1 cellular context compared by ENCODE assay signal in the genomic region with DNA sequence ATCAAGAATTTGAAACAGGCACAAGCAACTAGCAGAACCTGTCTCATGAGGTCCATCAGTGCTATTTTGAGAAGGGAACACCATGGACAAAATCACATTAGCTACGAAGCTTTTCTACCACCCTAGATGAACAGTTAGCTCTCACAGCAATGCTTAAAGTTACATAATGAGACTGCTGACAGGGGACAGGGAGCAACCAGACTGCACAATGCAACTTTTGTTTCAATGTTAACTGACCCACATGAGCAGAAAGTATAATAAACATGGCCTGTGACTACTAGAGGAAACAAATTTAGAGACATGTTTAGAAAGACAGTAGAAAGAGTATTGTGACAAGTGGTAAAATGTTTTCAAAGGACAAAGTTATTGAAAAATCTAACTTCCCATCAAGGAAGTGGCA.
A peak's percentile ranks its signal among the peaks of the same experiment; 100 is the strongest.
TF ChIP-seq lines count a peak whose summit lies in the region.

No MANE protein-coding gene starts in this region.

TF ChIP-seq in HepG2, 621 proteins besides CTCF, POLR2A, EP300 and RAD21 (continued from another document and continues in another):
- TF ChIP-seq, protein P1, sequence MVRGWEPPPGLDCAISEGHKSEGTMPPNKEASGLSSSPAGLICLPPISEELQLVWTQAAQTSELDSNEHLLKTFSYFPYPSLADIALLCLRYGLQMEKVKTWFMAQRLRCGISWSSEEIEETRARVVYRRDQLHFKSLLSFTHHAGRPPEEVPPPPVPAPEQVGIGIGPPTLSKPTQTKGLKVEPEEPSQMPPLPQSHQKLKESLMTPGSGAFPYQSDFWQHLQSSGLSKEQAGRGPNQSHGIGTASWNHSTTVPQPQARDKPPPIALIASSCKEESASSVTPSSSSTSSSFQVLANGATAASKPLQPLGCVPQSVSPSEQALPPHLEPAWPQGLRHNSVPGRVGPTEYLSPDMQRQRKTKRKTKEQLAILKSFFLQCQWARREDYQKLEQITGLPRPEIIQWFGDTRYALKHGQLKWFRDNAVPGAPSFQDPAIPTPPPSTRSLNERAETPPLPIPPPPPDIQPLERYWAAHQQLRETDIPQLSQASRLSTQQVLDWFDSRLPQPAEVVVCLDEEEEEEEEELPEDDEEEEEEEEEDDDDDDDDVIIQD (CRISPR knock-in tag; IDR thresholded peaks at IDR 0.05; ENCODE audit: low read depth): peak; percentile 67; the same call in 1 of the 2 replicates
- TF ChIP-seq ERF (CRISPR knock-in tag; IDR thresholded peaks at IDR 0.05) (peak; percentile 55; the same call in 1 of the 2 replicates), MEIS1 (CRISPR knock-in tag; IDR thresholded peaks at IDR 0.05; ENCODE audit: borderline replicate concordance) (0 out of 2 replicates have a peak, but pooled peaks have one; percentile 26), FOXO1 (CRISPR knock-in tag; IDR thresholded peaks at IDR 0.05) (peak; percentile 68; the same call in 1 of the 2 replicates), FOXK1 (CRISPR knock-in tag; IDR thresholded peaks at IDR 0.05; ENCODE audit: borderline replicate concordance, low read depth) (peak; percentile 49; the same call in 1 of the 2 replicates), ZNF589 (CRISPR knock-in tag; conservative IDR thresholded peaks at IDR 0.05) (no peak), REXO4 (CRISPR knock-in tag; IDR thresholded peaks at IDR 0.05; ENCODE audit: borderline replicate concordance) (no peak), MIER3 (CRISPR knock-in tag; IDR thresholded peaks at IDR 0.05; ENCODE audit: borderline replicate concordance) (0 out of 2 replicates have a peak, but pooled peaks have one; percentile 70), EHMT2 (IDR thresholded peaks at IDR 0.05; ENCODE audit: borderline replicate concordance, low read depth, low read length) (peak; percentile 52; the same call in 1 of the 2 replicates), HNF4G (IDR thresholded peaks at IDR 0.05; ENCODE audit: borderline replicate concordance, low read depth, low read length) (peak; percentile 9; the same call in 1 of the 2 replicates), HNF4G (CRISPR knock-in tag; IDR thresholded peaks at IDR 0.05; ENCODE audit: borderline replicate concordance, low read depth) (no peak), MAX (IDR thresholded peaks at IDR 0.05) (peak; percentile 36; the same call in 1 of the 2 replicates), ZNF878 (CRISPR knock-in tag; IDR thresholded peaks at IDR 0.05) (peak; percentile 54; the same call in 1 of the 2 replicates), ELF3 (CRISPR knock-in tag; IDR thresholded peaks at IDR 0.05) (peak; percentile 74), FOXA1 (IDR thresholded peaks at IDR 0.05) (no peak), FOXA1 (CRISPR knock-in tag; IDR thresholded peaks at IDR 0.05) (peak; percentile 20; the same call in 1 of the 2 replicates), RARA (CRISPR knock-in tag; IDR thresholded peaks at IDR 0.05) (peak; percentile 51; the same call in 1 of the 2 replicates), ZNF609 (CRISPR knock-in tag; IDR thresholded peaks at IDR 0.05; ENCODE audit: borderline replicate concordance) (0 out of 2 replicates have a peak, but pooled peaks have one; percentile 20), KDM5A (IDR thresholded peaks at IDR 0.05; ENCODE audit: borderline replicate concordance, low read length) (no peak), SIX1 (CRISPR knock-in tag; IDR thresholded peaks at IDR 0.05; ENCODE audit: borderline replicate concordance) (peak; percentile 40; the same call in 1 of the 2 replicates), TARDBP (CRISPR knock-in tag; IDR thresholded peaks at IDR 0.05) (peak; percentile 48; the same call in 1 of the 2 replicates), CBX2 (IDR thresholded peaks at IDR 0.05; ENCODE audit: low read depth, low read length) (no peak), CBX2 (CRISPR knock-in tag; IDR thresholded peaks at IDR 0.05; ENCODE audit: low read depth) (no peak), FOXJ3 (CRISPR knock-in tag; IDR thresholded peaks at IDR 0.05; ENCODE audit: borderline replicate concordance) (peak; percentile 41; the same call in 1 of the 2 replicates), NFIC (IDR thresholded peaks at IDR 0.05; ENCODE audit: low read length) (0 out of 2 replicates have a peak, but pooled peaks have one; percentile 24), MLLT10 (CRISPR knock-in tag; IDR thresholded peaks at IDR 0.05) (no peak), ZKSCAN8 (CRISPR knock-in tag; IDR thresholded peaks at IDR 0.05; ENCODE audit: borderline replicate concordance) (peak; percentile 41; the same call in 1 of the 2 replicates), TBX2 (CRISPR knock-in tag; IDR thresholded peaks at IDR 0.05; ENCODE audit: borderline replicate concordance) (0 out of 2 replicates have a peak, but pooled peaks have one; percentile 17), ZNF644 (CRISPR knock-in tag; IDR thresholded peaks at IDR 0.05; ENCODE audit: low read depth) (peak; percentile 81; the same call in 1 of the 2 replicates), SAP130 (CRISPR knock-in tag; IDR thresholded peaks at IDR 0.05; ENCODE audit: low read depth) (peak; percentile 50), SOX5 (CRISPR knock-in tag; IDR thresholded peaks at IDR 0.05; ENCODE audit: borderline replicate concordance) (peak; percentile 84), TFE3 (CRISPR knock-in tag; IDR thresholded peaks at IDR 0.05) (peak; percentile 64; the same call in 1 of the 2 replicates), XRCC5 (optimal IDR thresholded peaks at IDR 0.05; ENCODE audit: low read length) (no peak), THRA (CRISPR knock-in tag; IDR thresholded peaks at IDR 0.05; ENCODE audit: borderline replicate concordance) (0 out of 2 replicates have a peak, but pooled peaks have one; percentile 32), FOSL2 (CRISPR knock-in tag; IDR thresholded peaks at IDR 0.05) (0 out of 2 replicates have a peak, but pooled peaks have one; percentile 15), DR1 (CRISPR knock-in tag; IDR thresholded peaks at IDR 0.05) (no peak), ZNF792 (CRISPR knock-in tag; IDR thresholded peaks at IDR 0.05) (peak; percentile 65; the same call in 1 of the 2 replicates), ZNF317 (CRISPR knock-in tag; IDR thresholded peaks at IDR 0.05) (0 out of 2 replicates have a peak, but pooled peaks have one; percentile 37)
- TF ChIP-seq, protein P2, sequence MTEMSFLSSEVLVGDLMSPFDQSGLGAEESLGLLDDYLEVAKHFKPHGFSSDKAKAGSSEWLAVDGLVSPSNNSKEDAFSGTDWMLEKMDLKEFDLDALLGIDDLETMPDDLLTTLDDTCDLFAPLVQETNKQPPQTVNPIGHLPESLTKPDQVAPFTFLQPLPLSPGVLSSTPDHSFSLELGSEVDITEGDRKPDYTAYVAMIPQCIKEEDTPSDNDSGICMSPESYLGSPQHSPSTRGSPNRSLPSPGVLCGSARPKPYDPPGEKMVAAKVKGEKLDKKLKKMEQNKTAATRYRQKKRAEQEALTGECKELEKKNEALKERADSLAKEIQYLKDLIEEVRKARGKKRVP (CRISPR knock-in tag; IDR thresholded peaks at IDR 0.05): peak in 1 of 2 experiments; percentile 36; a peak in 1 of 4 replicates
- TF ChIP-seq, protein P3, sequence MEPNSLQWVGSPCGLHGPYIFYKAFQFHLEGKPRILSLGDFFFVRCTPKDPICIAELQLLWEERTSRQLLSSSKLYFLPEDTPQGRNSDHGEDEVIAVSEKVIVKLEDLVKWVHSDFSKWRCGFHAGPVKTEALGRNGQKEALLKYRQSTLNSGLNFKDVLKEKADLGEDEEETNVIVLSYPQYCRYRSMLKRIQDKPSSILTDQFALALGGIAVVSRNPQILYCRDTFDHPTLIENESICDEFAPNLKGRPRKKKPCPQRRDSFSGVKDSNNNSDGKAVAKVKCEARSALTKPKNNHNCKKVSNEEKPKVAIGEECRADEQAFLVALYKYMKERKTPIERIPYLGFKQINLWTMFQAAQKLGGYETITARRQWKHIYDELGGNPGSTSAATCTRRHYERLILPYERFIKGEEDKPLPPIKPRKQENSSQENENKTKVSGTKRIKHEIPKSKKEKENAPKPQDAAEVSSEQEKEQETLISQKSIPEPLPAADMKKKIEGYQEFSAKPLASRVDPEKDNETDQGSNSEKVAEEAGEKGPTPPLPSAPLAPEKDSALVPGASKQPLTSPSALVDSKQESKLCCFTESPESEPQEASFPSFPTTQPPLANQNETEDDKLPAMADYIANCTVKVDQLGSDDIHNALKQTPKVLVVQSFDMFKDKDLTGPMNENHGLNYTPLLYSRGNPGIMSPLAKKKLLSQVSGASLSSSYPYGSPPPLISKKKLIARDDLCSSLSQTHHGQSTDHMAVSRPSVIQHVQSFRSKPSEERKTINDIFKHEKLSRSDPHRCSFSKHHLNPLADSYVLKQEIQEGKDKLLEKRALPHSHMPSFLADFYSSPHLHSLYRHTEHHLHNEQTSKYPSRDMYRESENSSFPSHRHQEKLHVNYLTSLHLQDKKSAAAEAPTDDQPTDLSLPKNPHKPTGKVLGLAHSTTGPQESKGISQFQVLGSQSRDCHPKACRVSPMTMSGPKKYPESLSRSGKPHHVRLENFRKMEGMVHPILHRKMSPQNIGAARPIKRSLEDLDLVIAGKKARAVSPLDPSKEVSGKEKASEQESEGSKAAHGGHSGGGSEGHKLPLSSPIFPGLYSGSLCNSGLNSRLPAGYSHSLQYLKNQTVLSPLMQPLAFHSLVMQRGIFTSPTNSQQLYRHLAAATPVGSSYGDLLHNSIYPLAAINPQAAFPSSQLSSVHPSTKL (CRISPR knock-in tag; IDR thresholded peaks at IDR 0.05): peak; percentile 85
- TF ChIP-seq, protein P4, sequence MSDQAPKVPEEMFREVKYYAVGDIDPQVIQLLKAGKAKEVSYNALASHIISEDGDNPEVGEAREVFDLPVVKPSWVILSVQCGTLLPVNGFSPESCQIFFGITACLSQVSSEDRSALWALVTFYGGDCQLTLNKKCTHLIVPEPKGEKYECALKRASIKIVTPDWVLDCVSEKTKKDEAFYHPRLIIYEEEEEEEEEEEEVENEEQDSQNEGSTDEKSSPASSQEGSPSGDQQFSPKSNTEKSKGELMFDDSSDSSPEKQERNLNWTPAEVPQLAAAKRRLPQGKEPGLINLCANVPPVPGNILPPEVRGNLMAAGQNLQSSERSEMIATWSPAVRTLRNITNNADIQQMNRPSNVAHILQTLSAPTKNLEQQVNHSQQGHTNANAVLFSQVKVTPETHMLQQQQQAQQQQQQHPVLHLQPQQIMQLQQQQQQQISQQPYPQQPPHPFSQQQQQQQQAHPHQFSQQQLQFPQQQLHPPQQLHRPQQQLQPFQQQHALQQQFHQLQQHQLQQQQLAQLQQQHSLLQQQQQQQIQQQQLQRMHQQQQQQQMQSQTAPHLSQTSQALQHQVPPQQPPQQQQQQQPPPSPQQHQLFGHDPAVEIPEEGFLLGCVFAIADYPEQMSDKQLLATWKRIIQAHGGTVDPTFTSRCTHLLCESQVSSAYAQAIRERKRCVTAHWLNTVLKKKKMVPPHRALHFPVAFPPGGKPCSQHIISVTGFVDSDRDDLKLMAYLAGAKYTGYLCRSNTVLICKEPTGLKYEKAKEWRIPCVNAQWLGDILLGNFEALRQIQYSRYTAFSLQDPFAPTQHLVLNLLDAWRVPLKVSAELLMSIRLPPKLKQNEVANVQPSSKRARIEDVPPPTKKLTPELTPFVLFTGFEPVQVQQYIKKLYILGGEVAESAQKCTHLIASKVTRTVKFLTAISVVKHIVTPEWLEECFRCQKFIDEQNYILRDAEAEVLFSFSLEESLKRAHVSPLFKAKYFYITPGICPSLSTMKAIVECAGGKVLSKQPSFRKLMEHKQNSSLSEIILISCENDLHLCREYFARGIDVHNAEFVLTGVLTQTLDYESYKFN (CRISPR knock-in tag; conservative IDR thresholded peaks at IDR 0.05): peak; percentile 85
